Comparison of ENCODE assay signal across 14 cellular contexts in genomic region chr2:239954166-239955085, GRCh38.
DNase-seq lines count a peak whose midpoint lies in the region; ATAC-seq and TF ChIP-seq lines count a peak whose summit lies in the region.
"Had no signal": no experiment of that assay in that cellular context is flagged by ENCODE, and none has a peak within 500 bp of the region (broad histone marks: within the 10 kb centered on the region; RNA-seq: fewer than 3 reads in every experiment).

No MANE protein-coding gene starts in this region.

- no peaks in the 10 kb centered on the region for H3K9me3 Mint-ChIP-seq in chondrocyte (ENCODE audit: low read depth)
- H3K9me3 Mint-ChIP-seq: activated naive CD4-positive, alpha-beta T cell treated with anti-CD3 and anti-CD28 coated beads, Interleukin-2, amount 10 ng/mL, durations not matched to agents 7 days and 5 days had no signal

- H4K20me1 ChIP-seq in DND-41 (ENCODE audit: insufficient read depth, low read length) (no peaks in the 10 kb centered on the region), SK-N-SH (ENCODE audit: insufficient read depth) (no peaks in the 10 kb centered on the region)

- WGBS in SK-N-SH (ENCODE audit: low lambda C conversion rate), result 95% methylated on average over 13 of the region's 20 CpGs

- no peak overlapping the region for H3K4me3 Mint-ChIP-seq in chondrocyte (ENCODE audit: unreplicated experiment)
- H3K4me3 Mint-ChIP-seq: activated naive CD4-positive, alpha-beta T cell treated with anti-CD3 and anti-CD28 coated beads, Interleukin-2, amount 10 ng/mL, durations not matched to agents 7 days and 5 days had no signal

- no peak for TF ChIP-seq CTCF in DND-41 (IDR thresholded peaks at IDR 0.05; ENCODE audit: borderline replicate concordance, extremely low read depth, low read length, poor library complexity, severe bottlenecking)
- no peak for TF ChIP-seq CTCF in chondrocyte (IDR thresholded peaks at IDR 0.05)
- no peak for TF ChIP-seq CTCF in SK-N-SH (IDR thresholded peaks at IDR 0.05)

- no peaks in the 10 kb centered on the region for H3K4me1 ChIP-seq in DND-41 (ENCODE audit: insufficient read depth, low read length)
- peaks cover 43% of the 10 kb centered on the region for H3K4me1 ChIP-seq in rectal smooth muscle tissue (ENCODE audit: control insufficient read depth, insufficient read depth, low read length)
- peaks cover 0 to 15% of the 10 kb centered on the region in 2 experiments; a peak in 1 of 4 replicates for H3K4me1 ChIP-seq in SK-N-SH (ENCODE audit: control insufficient read depth in 1 of 2, insufficient read depth in 2 of 2, low read depth in 1 of 2, low read length in 1 of 2)
- H3K4me1 ChIP-seq: pancreas had no signal

- no peaks in the 10 kb centered on the region for H3K9me3 ChIP-seq in DND-41 (ENCODE audit: insufficient read depth, low read length, severe bottlenecking)
- H3K9me3 ChIP-seq in SK-N-SH, result no peaks in the 10 kb centered on the region
- H3K9me3 ChIP-seq: pancreas had no signal

- no peaks in the 10 kb centered on the region for H3K27me3 ChIP-seq in DND-41 (ENCODE audit: insufficient read depth, low read length, poor library complexity)
- H3K27me3 ChIP-seq in rectal smooth muscle tissue (ENCODE audit: control insufficient read depth, insufficient read depth, low read length), result no peaks in the 10 kb centered on the region
- no peaks in the 10 kb centered on the region for H3K27me3 ChIP-seq in SK-N-SH (ENCODE audit: insufficient read depth)
- H3K27me3 ChIP-seq: pancreas had no signal

- peak overlapping the region; percentile 59 for H3K27ac ChIP-seq in DND-41 (ENCODE audit: low read length)
- H3K27ac ChIP-seq in rectal smooth muscle tissue (ENCODE audit: low read depth, low read length), result peak overlapping the region; percentile 83
- no peak overlapping the region for H3K27ac ChIP-seq in SK-N-SH (ENCODE audit: low read depth in 2 of 2, low read length in 1 of 2)
- H3K27ac ChIP-seq: pancreas had no signal

- TF ChIP-seq RAD21 in SK-N-SH (IDR thresholded peaks at IDR 0.05; ENCODE audit: low read length), result no peak

- TF ChIP-seq EP300 in SK-N-SH (IDR thresholded peaks at IDR 0.05; ENCODE audit: borderline replicate concordance in 1 of 2, low read depth in 1 of 2, low read length in 1 of 2), result no peak

- no peak overlapping the region for H3K4me3 ChIP-seq in DND-41 (ENCODE audit: low read depth in 1 of 2, low read length in 2 of 2)
- no peak overlapping the region for H3K4me3 ChIP-seq in rectal smooth muscle tissue (ENCODE audit: low read length)
- no peak overlapping the region for H3K4me3 ChIP-seq in SK-N-SH (ENCODE audit: low read depth in 2 of 2, low read length in 1 of 2)
- H3K4me3 ChIP-seq: pancreas had no signal

- no peaks in the 10 kb centered on the region for H3K9me2 ChIP-seq in SK-N-SH

- peaks cover 23% of the 10 kb centered on the region for H3K4me1 Mint-ChIP-seq in chondrocyte (ENCODE audit: low read depth)
- H3K4me1 Mint-ChIP-seq: activated naive CD4-positive, alpha-beta T cell treated with anti-CD3 and anti-CD28 coated beads, Interleukin-2, amount 10 ng/mL, durations not matched to agents 7 days and 5 days had no signal

- H3F3A ChIP-seq in SK-N-SH (replicated peaks; ENCODE audit: insufficient read depth), result no peaks in the 10 kb centered on the region

- intact Hi-C loops in left cardiac atrium (cut with DNase I), result no loop called here

- CTCF ChIA-PET in SK-N-SH (lab: Yijun Ruan, JAX), result interaction anchor here (0.9 to 2.0 kb wide), 3 partner anchors 20 to 38 kb away, joined by 4 to 7 read pairs (median 7); no protein-coding TSS in a partner anchor

- no peak overlapping the region for H3K9ac ChIP-seq in DND-41 (ENCODE audit: low read depth, low read length)
- no peak overlapping the region for H3K9ac ChIP-seq in rectal smooth muscle tissue (ENCODE audit: low read length)
- H3K9ac ChIP-seq in SK-N-SH, result no peak overlapping the region

- H3K79me2 ChIP-seq in DND-41 (ENCODE audit: insufficient read depth, low read length), result no peaks in the 10 kb centered on the region
- H3K79me2 ChIP-seq in SK-N-SH (ENCODE audit: insufficient read depth), result no peaks in the 10 kb centered on the region

- POLR2A ChIA-PET in SK-N-SH (lab: Yijun Ruan, JAX), result no interaction called here

- DNase-seq in DND-41 (no peak), chondrocyte (ENCODE audit: low spot score) (peak; percentile 72), left cardiac atrium (no peak), iPS-NIHi7 (ENCODE audit: extremely low spot score) (no peak), SK-N-SH (no peak)
- DNase-seq: activated naive CD4-positive, alpha-beta T cell treated with anti-CD3 and anti-CD28 coated beads, Interleukin-2, amount 10 ng/mL, durations not matched to agents 7 days and 5 days; NCI-H1930; NCI-H82; SHP77 treated with DMSO at 0.1 percent for 48 hours; stimulated activated CD4-positive, alpha-beta T cell treated with anti-CD3 and anti-CD28 coated beads, Interleukin-2, amount 100 ng/mL, for 24 hours had no signal

- no peaks in the 10 kb centered on the region for H3K27me3 Mint-ChIP-seq in chondrocyte (ENCODE audit: low read depth)
- H3K27me3 Mint-ChIP-seq: activated naive CD4-positive, alpha-beta T cell treated with anti-CD3 and anti-CD28 coated beads, Interleukin-2, amount 10 ng/mL, durations not matched to agents 7 days and 5 days had no signal

- H3K36me3 ChIP-seq in DND-41 (ENCODE audit: insufficient read depth, low read length) (peaks cover 26% of the 10 kb centered on the region), rectal smooth muscle tissue (ENCODE audit: control insufficient read depth, insufficient read depth, low read length) (no peaks in the 10 kb centered on the region), SK-N-SH (replicated peaks in 1 of 2; ENCODE audit: control insufficient read depth in 1 of 2, insufficient read depth in 2 of 2, low read length in 1 of 2) (peaks cover 0 to 2% of the 10 kb centered on the region in 2 experiments)
- H3K36me3 ChIP-seq: pancreas had no signal

- H3K4me2 ChIP-seq in DND-41 (ENCODE audit: insufficient read depth, low read length) (no peak overlapping the region), SK-N-SH (no peak overlapping the region)

- ATAC-seq in DND-41 (ENCODE audit: insufficient read depth, low read depth), result no peak
- ATAC-seq in left cardiac atrium, result peak; percentile 16 to 22
- ATAC-seq in GM21529 (IDR thresholded peaks at IDR 0.05; ENCODE audit: unreplicated experiment), result no peak
- no peak for ATAC-seq in HG02938 (IDR thresholded peaks at IDR 0.05; ENCODE audit: unreplicated experiment)

- H2AFZ ChIP-seq in DND-41 (ENCODE audit: low read depth, low read length), result no peak overlapping the region
- no peak overlapping the region for H2AFZ ChIP-seq in SK-N-SH (ENCODE audit: low read depth)

- peaks cover 6% of the 10 kb centered on the region for H3K36me3 Mint-ChIP-seq in chondrocyte (ENCODE audit: low read depth)

- H3K27ac Mint-ChIP-seq in chondrocyte (ENCODE audit: unreplicated experiment), result no peak overlapping the region
- H3K27ac Mint-ChIP-seq: activated naive CD4-positive, alpha-beta T cell treated with anti-CD3 and anti-CD28 coated beads, Interleukin-2, amount 10 ng/mL, durations not matched to agents 7 days and 5 days had no signal

TF ChIP-seq in SK-N-SH, 30 proteins besides CTCF, POLR2A, EP300 and RAD21 (continues in another document):
- TF ChIP-seq USF2 (IDR thresholded peaks at IDR 0.05; ENCODE audit: borderline replicate concordance, low read depth, low read length) (no peak), PBX3 (IDR thresholded peaks at IDR 0.05) (no peak), FOXJ3 (CRISPR knock-in tag; IDR thresholded peaks at IDR 0.05) (no peak), MXI1 (IDR thresholded peaks at IDR 0.05; ENCODE audit: low read depth, low read length) (no peak), NRF1 (IDR thresholded peaks at IDR 0.05; ENCODE audit: low read depth, low read length) (no peak), REST (IDR thresholded peaks at IDR 0.05; ENCODE audit: low read depth, low read length) (no peak), TCF12 (IDR thresholded peaks at IDR 0.05) (no peak)

Comparison
In these comparisons a context has a peak if more than half of its experiments do, and no peak if none do; other contexts are left out.
1. ATAC-seq: peak in left cardiac atrium (2 of 2); none in DND-41 (single experiment), GM21529 (single experiment) and HG02938 (single experiment).
2. H3K27ac ChIP-seq: peak in DND-41 (single experiment) and rectal smooth muscle tissue (single experiment); none in SK-N-SH (0 of 2).